7 cellular contexts compared by ENCODE assay signal in genomic region chr4:154677300-154677699, GRCh38.
"Had no signal": no experiment of that assay in that cellular context is flagged by ENCODE, and none has a peak within 500 bp of the region (broad histone marks: within the 10 kb centered on the region; RNA-seq: fewer than 3 reads in every experiment).

No MANE protein-coding gene starts in this region.

- H2AFZ ChIP-seq: GM23338 had no signal

- FAIRE-seq: H1, H54 had no signal

- DNase-seq: H9, HCEC 1CT, IMR-90 had no signal

- H3K4me3 ChIP-seq: GM23338 had no signal

- H3K27ac Mint-ChIP-seq: GM23338 had no signal

- H3K27ac ChIP-seq: HL-60 had no signal

- H3K4me3 Mint-ChIP-seq: GM23338, H9 had no signal

- ATAC-seq: GM23338 had no signal

- H3K4me2 ChIP-seq: GM23338 had no signal

- H3K9me3 Mint-ChIP-seq: GM23338 had no signal
